In the genomic region with DNA sequence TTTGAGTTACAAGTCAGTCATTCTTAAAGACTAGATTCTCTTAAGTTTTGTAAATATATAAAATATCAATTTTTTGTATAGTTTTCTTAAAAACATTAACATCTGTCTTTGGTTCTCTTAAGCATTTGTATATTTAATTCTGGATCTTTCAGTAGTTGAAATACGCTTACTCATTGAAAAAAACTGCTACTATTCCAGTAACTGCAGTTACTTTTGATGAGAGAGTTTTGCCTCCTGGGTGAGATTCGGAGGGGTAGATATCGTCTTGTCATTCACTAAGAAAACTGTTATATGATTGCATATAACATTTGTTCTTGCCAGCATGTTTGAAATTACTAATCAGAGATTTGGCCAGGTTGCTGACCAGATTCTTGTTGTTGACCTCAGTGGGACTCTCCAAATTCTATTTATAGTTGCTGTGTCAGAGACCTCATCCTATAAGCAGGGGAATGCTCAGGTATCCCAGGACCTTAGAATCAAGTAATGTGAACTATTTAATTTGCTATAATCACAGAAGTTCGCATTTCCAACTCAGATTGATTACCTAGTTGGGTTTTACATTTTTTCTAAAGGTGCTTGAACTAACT, we compare ENCODE assay signal across 28 cellular contexts. TPM values are rescaled to one million over a fixed set of nuclear protein-coding genes. Genes with fewer than 3 reads are reported as not detected.
DNase-seq lines count a peak whose midpoint lies in the region; ATAC-seq and TF ChIP-seq lines count a peak whose summit lies in the region.
"Had no signal": no experiment of that assay in that cellular context is flagged by ENCODE, and none has a peak within 500 bp of the region (broad histone marks: within the 10 kb centered on the region; RNA-seq: fewer than 3 reads in every experiment).

No MANE protein-coding gene starts in this region.

- H3K4me3 ChIP-seq in HEK293 (ENCODE audit: low read depth, low read length): no peak overlapping the region
- H3K4me3 ChIP-seq: ovary had no signal

- no peak for TF ChIP-seq CTCF in HEK293 (tag by site-specific recombination; IDR thresholded peaks at IDR 0.05)

- CTCF ChIA-PET in HEK293 (lab: Yijun Ruan, JAX): interaction anchor here (0.6 kb wide), 1 partner anchor 363 kb away, joined by 4 read pairs; no protein-coding TSS in a partner anchor

- H3K9me3 ChIP-seq in HEK293 (ENCODE audit: control insufficient read depth, insufficient read depth, low read depth, low read length): no peaks in the 10 kb centered on the region
- H3K9me3 ChIP-seq: ovary had no signal

- DNase-seq in M059J (ENCODE audit: low read depth) (peak; percentile 32), fibroblast of gingiva (ENCODE audit: low read depth) (peak; percentile 4), renal cortical epithelial cell (ENCODE audit: low read depth) (peak; percentile 61), NCI-H524 treated with DMSO at 0.1 percent for 48 hours (lab: John Stamatoyannopoulos, UW) (no peak)
- DNase-seq in activated CD4-positive, CD25-positive, alpha-beta regulatory T cell (lab: John Stamatoyannopoulos, UW): no peak
- DNase-seq: activated B cell treated with CpG ODN at 0.5 μM for 24 hours; activated CD4-positive, alpha-beta memory T cell treated with anti-CD3 and anti-CD28 coated beads, Interleukin-2, amount 10 ng/mL, durations not matched to agents 7 days and 5 days; activated CD8-positive, alpha-beta memory T cell treated with anti-CD3 and anti-CD28 coated beads, Interleukin-2, amount 50 U/mL, for 48 hours; anterior cingulate cortex; C1 segment of cervical spinal cord; central memory CD4-positive, alpha-beta T cell; DMS79 treated with DMSO at 0.1 percent for 48 hours; head of caudate nucleus; mammary epithelial cell; NCI-H1694; NCI-H510A; nephron progenitor cell; ovary; PC-3; SHP77 treated with DMSO at 0.1 percent for 48 hours; stimulated activated CD4-positive, alpha-beta T cell treated with anti-CD3 and anti-CD28 coated beads, Interleukin-4, amount 100 ng/mL, for 4 hours; stimulated activated naive B cell treated with anti-CD40 and anti-IgM and Interleukin-4, amounts not matched to agents 10 μg/mL and 1 μg/mL and 100 μg/mL, for 72 hours; T1000 had no signal

- no peak for ATAC-seq in HG02938 (IDR thresholded peaks at IDR 0.05; ENCODE audit: unreplicated experiment)
- ATAC-seq: activated naive CD4-positive, alpha-beta T cell treated with anti-CD3 and anti-CD28 coated beads, Interleukin-2, amount 50 U/mL, for 72 hours; HCT116; PC-3; sciatic nerve; stimulated activated naive B cell treated with anti-CD40 and anti-IgM and Interleukin-4, amounts not matched to agents 10 μg/mL and 1 μg/mL and 100 μg/mL, for 72 hours had no signal

- POLR2A ChIA-PET in HEK293 (lab: Yijun Ruan, JAX): no interaction called here

- peaks cover 18% of the 10 kb centered on the region for H3K4me1 ChIP-seq in HEK293 (ENCODE audit: control insufficient read depth, insufficient read depth, low read length)

- no peak overlapping the region for H3K27ac ChIP-seq in HEK293 (ENCODE audit: extremely low read depth, low read depth, low read length)
- H3K27ac ChIP-seq: ovary had no signal

- no peaks in the 10 kb centered on the region for H3K36me3 ChIP-seq in HEK293 (ENCODE audit: control insufficient read depth in 2 of 2, insufficient read depth in 1 of 2, low read length in 2 of 2)
- H3K36me3 ChIP-seq: ovary had no signal

TF ChIP-seq in HEK293, 187 proteins besides CTCF, POLR2A, EP300 and RAD21:
- TF ChIP-seq GLI2 (tag by site-specific recombination; IDR thresholded peaks at IDR 0.05; ENCODE audit: borderline replicate concordance, low read depth) (no peak), ZNF558 (tag by site-specific recombination; IDR thresholded peaks at IDR 0.05) (peak; percentile 60; the same call in 1 of the 2 replicates)

RNA-seq across cellular contexts. Expression of gene AGPS, which starts 7.9 kb away (rescaled TPM):
- total RNA-seq in M059J (2014; rRNA removed; shearing (Covaris generic)): 32.2 and 46.7 TPM in 2 replicates
- total RNA-seq in renal cortical epithelial cell: 81.1 and 95.4 TPM in 2 replicates

Comparison
In these comparisons a context has a peak if more than half of its experiments do, and no peak if none do; other contexts are left out.
1. DNase-seq: peak in M059J (single experiment), fibroblast of gingiva (single experiment) and renal cortical epithelial cell (single experiment); none in NCI-H524 treated with DMSO at 0.1 percent for 48 hours (single experiment) and activated CD4-positive, CD25-positive, alpha-beta regulatory T cell (0 of 4).